In the genomic region with DNA sequence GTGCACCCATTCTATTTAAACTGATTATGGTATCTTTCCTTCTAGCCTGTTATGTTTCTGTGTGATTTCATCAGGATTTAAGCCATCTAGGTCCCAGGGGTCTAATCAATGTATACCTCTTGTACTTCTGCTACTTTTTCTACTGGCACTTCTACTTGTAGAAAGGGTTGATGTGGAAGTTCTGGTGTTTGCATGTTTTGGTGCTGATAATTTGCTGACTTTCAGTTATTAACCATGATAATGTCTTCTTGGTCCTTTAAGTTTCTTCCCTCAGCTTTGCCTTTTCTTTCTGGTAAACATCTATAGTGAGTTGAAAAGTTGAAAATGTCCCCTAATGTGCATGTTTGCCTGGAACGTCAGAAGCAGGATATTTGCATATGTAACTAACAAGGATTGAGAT, we compare ENCODE assay signal across 30 cellular contexts.
"Had no signal": no experiment of that assay in that cellular context is flagged by ENCODE, and none has a peak within 500 bp of the region (broad histone marks: within the 10 kb centered on the region; RNA-seq: fewer than 3 reads in every experiment).

No MANE protein-coding gene starts in this region.

- H3K4me1 Mint-ChIP-seq: naive B cell; natural killer cell; neural progenitor cell; stimulated activated effector memory CD8-positive, alpha-beta T cell treated with anti-CD3 and anti-CD28 coated beads, Interleukin-12 subunit alpha, Interleukin-12 subunit beta, amount 100 ng/mL, for 72 hours had no signal

- H3K4me1 ChIP-seq: neural progenitor cell, right atrium auricular region, spleen, suprapubic skin, tibial artery, upper lobe of right lung had no signal

- H3K4me2 ChIP-seq: neural progenitor cell had no signal

- H3K27me3 ChIP-seq: neural progenitor cell, neutrophil, ovary, right atrium auricular region, spleen, suprapubic skin, tibial artery, upper lobe of right lung had no signal

- FAIRE-seq: keratinocyte, urothelium cell line had no signal

- H3K27me3 Mint-ChIP-seq: progenitor cell of endocrine pancreas; stimulated activated naive CD8-positive, alpha-beta T cell treated with anti-CD3 and anti-CD28 coated beads, Interleukin-15, Interleukin-2, amounts not matched to agents 100 ng/mL and 50 ng/mL, for 24 hours had no signal

- ATAC-seq: left cardiac atrium; left lobe of liver; natural killer cell; sciatic nerve; stimulated activated effector memory CD8-positive, alpha-beta T cell treated with anti-CD3 and anti-CD28 coated beads, Interleukin-12 subunit alpha, Interleukin-12 subunit beta, amount 100 ng/mL, for 72 hours; upper lobe of right lung had no signal

- H2AFZ ChIP-seq: neural progenitor cell had no signal

- H3K27ac Mint-ChIP-seq: mesothelial cell of epicardium; naive B cell; natural killer cell; nephron progenitor cell; neural progenitor cell; progenitor cell of endocrine pancreas; stimulated activated effector memory CD8-positive, alpha-beta T cell treated with anti-CD3 and anti-CD28 coated beads, Interleukin-12 subunit alpha, Interleukin-12 subunit beta, amount 100 ng/mL, for 72 hours; stimulated activated naive CD8-positive, alpha-beta T cell treated with anti-CD3 and anti-CD28 coated beads, Interleukin-15, Interleukin-2, amounts not matched to agents 100 ng/mL and 50 ng/mL, for 24 hours had no signal

- H3K36me3 ChIP-seq: neural progenitor cell, neutrophil, ovary, right atrium auricular region, spleen, suprapubic skin, thoracic aorta, tibial artery, upper lobe of right lung had no signal

- H3K36me3 Mint-ChIP-seq: mesothelial cell of epicardium; naive B cell; natural killer cell; neural progenitor cell; stimulated activated effector memory CD8-positive, alpha-beta T cell treated with anti-CD3 and anti-CD28 coated beads, Interleukin-12 subunit alpha, Interleukin-12 subunit beta, amount 100 ng/mL, for 72 hours had no signal

- H3K4me3 Mint-ChIP-seq: mesothelial cell of epicardium; naive B cell; natural killer cell; nephron progenitor cell; neural progenitor cell; stimulated activated effector memory CD8-positive, alpha-beta T cell treated with anti-CD3 and anti-CD28 coated beads, Interleukin-12 subunit alpha, Interleukin-12 subunit beta, amount 100 ng/mL, for 72 hours; stimulated activated naive CD8-positive, alpha-beta T cell treated with anti-CD3 and anti-CD28 coated beads, Interleukin-15, Interleukin-2, amounts not matched to agents 100 ng/mL and 50 ng/mL, for 24 hours had no signal

- H3K9me3 Mint-ChIP-seq: neural progenitor cell; stimulated activated effector memory CD8-positive, alpha-beta T cell treated with anti-CD3 and anti-CD28 coated beads, Interleukin-12 subunit alpha, Interleukin-12 subunit beta, amount 100 ng/mL, for 72 hours; stimulated activated naive CD8-positive, alpha-beta T cell treated with anti-CD3 and anti-CD28 coated beads, Interleukin-15, Interleukin-2, amounts not matched to agents 100 ng/mL and 50 ng/mL, for 24 hours had no signal

- H3K9me3 ChIP-seq: neutrophil, ovary, right atrium auricular region, spleen, suprapubic skin, thoracic aorta, tibial artery, upper lobe of right lung had no signal

- DNase-seq: hippocampal formation; kidney glomerular epithelial cell; left cardiac atrium; mesendoderm; naive B cell; natural killer cell; nephron progenitor cell; occipital lobe; ovary; spleen; stimulated activated CD4-positive, alpha-beta T cell treated with anti-CD3 and anti-CD28 coated beads, Interleukin-4, amount 100 ng/mL, for 24 hours; stimulated activated naive CD4-positive, alpha-beta T cell; tibial artery; trophoblast cell; upper lobe of right lung had no signal

- H3K27ac ChIP-seq: neural progenitor cell, neutrophil, ovary, right atrium auricular region, skin epidermis, spleen, suprapubic skin, thoracic aorta, tibial artery, upper lobe of right lung had no signal

- H3K4me3 ChIP-seq: lung, neural progenitor cell, ovary, right atrium auricular region, skin epidermis, spleen, suprapubic skin, thoracic aorta, tibial artery, upper lobe of right lung had no signal
